8 cellular contexts compared by ENCODE assay signal in the genomic region with DNA sequence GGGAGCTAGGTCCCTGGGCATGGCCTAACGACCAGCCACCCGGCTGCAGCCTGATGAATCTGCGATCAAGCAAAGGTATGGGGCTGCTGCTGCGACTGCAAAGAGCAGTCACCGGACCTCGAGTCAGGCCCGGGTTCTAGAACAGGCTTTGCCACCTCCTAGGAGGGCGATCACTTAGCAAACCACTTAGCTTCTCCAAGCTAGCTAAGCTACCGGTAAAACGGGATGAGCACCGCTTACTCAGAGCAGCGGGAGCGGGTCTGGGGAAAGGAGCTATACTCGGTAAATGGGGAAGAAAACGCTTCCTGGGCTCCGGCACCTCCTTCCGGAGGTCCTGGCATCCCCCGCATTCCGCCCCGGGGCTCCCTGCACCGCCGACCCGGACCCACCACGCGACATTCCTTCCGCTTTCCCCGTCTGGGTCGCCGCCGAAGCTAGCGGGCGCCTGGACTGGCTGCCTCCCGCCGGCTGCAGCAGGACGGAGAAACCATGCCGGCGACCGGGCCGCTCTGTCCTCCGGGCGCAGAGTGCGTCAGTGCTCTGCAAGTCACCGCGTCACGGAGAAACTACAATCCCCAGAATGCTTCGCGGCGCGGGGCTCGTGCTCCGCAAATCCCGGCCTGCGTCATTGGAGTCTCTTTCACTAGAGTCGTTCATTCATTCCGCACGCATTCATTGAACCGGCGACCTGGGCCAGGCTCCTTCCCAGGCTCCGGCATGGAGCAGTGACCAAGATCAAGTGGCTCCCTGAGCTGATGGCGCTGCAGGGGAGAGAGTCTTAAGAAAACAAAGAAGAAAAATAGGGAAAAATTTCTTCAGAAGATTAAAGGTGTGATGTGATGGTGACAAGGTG. TPM values are rescaled to one million over a fixed set of nuclear protein-coding genes. Genes with fewer than 3 reads are reported as not detected.
DNase-seq lines count a peak whose midpoint lies in the region; ATAC-seq, FAIRE-seq and TF ChIP-seq lines count a peak whose summit lies in the region.

A gene (minus strand): TSS at position 531 of the 853 bp plus-strand sequence. CDS start 3,779 bp downstream, outside the sequence.

- TF ChIP-seq RAD21 in H1 (IDR thresholded peaks at IDR 0.05 in 1 of 2, conservative IDR thresholded peaks at IDR 0.05 in 1 of 2; ENCODE audit: low read depth in 2 of 2, low read length in 2 of 2) = no peak

- H2BK20ac ChIP-seq in H1 (ENCODE audit: low read length) = no peak within 1 kb of the TSS

- peak within 1 kb of the TSS; percentile 48; the same call in 1 of the 2 replicates for H2AK5ac ChIP-seq in H1 (ENCODE audit: low read depth, low read length)
- H2AK5ac ChIP-seq in mesenchymal stem cell (ENCODE audit: low read length, severe bottlenecking) = no peak within 1 kb of the TSS

- H2BK5ac ChIP-seq in H1 (ENCODE audit: low read depth, low read length) (peak within 1 kb of the TSS; percentile 85), mesenchymal stem cell (ENCODE audit: low read depth, low read length, poor library complexity, severe bottlenecking) (no peak within 1 kb of the TSS)

- H2BK120ac ChIP-seq in H1 (replicated peaks; ENCODE audit: low read depth, low read length) (no peak within 1 kb of the TSS), mesenchymal stem cell (ENCODE audit: low read depth, low read length) (peak within 1 kb of the TSS; percentile 0)

- H3K23me2 ChIP-seq in H1 (ENCODE audit: low read depth, low read length) = peaks cover 11% of the 10 kb centered on the region

- peak within 1 kb of the TSS; percentile 80 for H3K9ac ChIP-seq in HUES48 (ENCODE audit: low read depth, low read length)
- peak within 1 kb of the TSS; percentile 96 for H3K9ac ChIP-seq in NT2/D1 (ENCODE audit: insufficient read length, low read depth)
- H3K9ac ChIP-seq in H1 (replicated peaks in 1 of 4; ENCODE audit: extremely low read depth in 1 of 4, low read depth in 3 of 4, low read length in 3 of 4) = peak within 1 kb of the TSS; percentile 60 to 94 (median 76)
- H3K9ac ChIP-seq in mesenchymal stem cell (ENCODE audit: low read length) = peak within 1 kb of the TSS; percentile 94

- POLR2A ChIA-PET in H1 (lab: Charles Lee; ENCODE audit: partially characterized antibody) = interaction anchor here (0.8 to 6.2 kb wide), 13 partner anchors 11 to 1676 kb away, joined by 3 to 36 read pairs (median 3); a partner anchor contains a TSS

- peak within 1 kb of the TSS; percentile 86 for H3K27ac ChIP-seq in HUES48 (ENCODE audit: low read depth, low read length)
- 0 out of 2 replicates have a peak within 1 kb of the TSS, but pooled peaks have one; percentile 25 for H3K27ac ChIP-seq in H1 (ENCODE audit: low read depth, low read length)
- H3K27ac ChIP-seq in mesenchymal stem cell (ENCODE audit: low read length, poor library complexity, severe bottlenecking) = peak within 1 kb of the TSS; percentile 64

- peak; percentile 60 for FAIRE-seq in H1 (lab: Jason Lieb, UNC)

- H3K4me2 ChIP-seq in H1 (ENCODE audit: insufficient read depth in 1 of 2, low read depth in 2 of 2, low read length in 2 of 2) = peak within 1 kb of the TSS; percentile 87 to 98
- peak within 1 kb of the TSS; percentile 68 for H3K4me2 ChIP-seq in mesenchymal stem cell (ENCODE audit: low read length, poor library complexity, severe bottlenecking)

- H3K14ac ChIP-seq in H1 (ENCODE audit: insufficient read length) = no peak within 1 kb of the TSS
- H3K14ac ChIP-seq in mesenchymal stem cell (ENCODE audit: low read length in 2 of 2) = peak within 1 kb of the TSS in 1 of 2 experiments; percentile 89

- H2AFZ ChIP-seq in H1 (ENCODE audit: low read length) (peak within 1 kb of the TSS; percentile 66; the same call in 1 of the 2 replicates), mesenchymal stem cell (ENCODE audit: low read depth, low read length) (peak within 1 kb of the TSS; percentile 79)

- TF ChIP-seq EP300 in H1 (IDR thresholded peaks at IDR 0.05; ENCODE audit: borderline replicate concordance in 1 of 2, low read depth in 2 of 2, low read length in 2 of 2) = no peak

- DNase-seq in COR-L47 (lab: John Stamatoyannopoulos, UW) = peak; percentile 83
- DNase-seq in NT2/D1 (ENCODE audit: low read depth, low spot score) = peak; percentile 97
- DNase-seq in activated CD8-positive, alpha-beta memory T cell treated with anti-CD3 and anti-CD28 coated beads for 48 hours (ENCODE audit: low read depth in 2 of 3, low spot score in 2 of 3) = peak; percentile 74 to 83 (median 80)
- DNase-seq in H1 (ENCODE audit: low read depth in 1 of 2, low spot score in 2 of 2) = peak; percentile 73 to 94
- peak; percentile 99 for DNase-seq in mesenchymal stem cell
- DNase-seq in stimulated activated CD8-positive, alpha-beta memory T cell treated with anti-CD3 and anti-CD28 coated beads, Interleukin-12 subunit alpha, Interleukin-12 subunit beta, amount 100 ng/mL, for 4 hours (ENCODE audit: low read depth) = peak; percentile 80

- H4K91ac ChIP-seq in H1 (replicated peaks; ENCODE audit: insufficient read length, low read length) = no peak within 1 kb of the TSS
- H4K91ac ChIP-seq in mesenchymal stem cell (ENCODE audit: low read length) = peak within 1 kb of the TSS; percentile 44

- H3K79me1 ChIP-seq in H1 (ENCODE audit: low read depth, low read length) = peaks cover 3% of the 10 kb centered on the region; the same call in 1 of the 2 replicates
- peaks cover 23% of the 10 kb centered on the region for H3K79me1 ChIP-seq in mesenchymal stem cell (replicated peaks; ENCODE audit: low read length, poor library complexity, severe bottlenecking)

- H4K8ac ChIP-seq in H1 (ENCODE audit: extremely low read depth, insufficient read depth, low read length) (peak within 1 kb of the TSS; percentile 96), mesenchymal stem cell (ENCODE audit: low read length) (peak within 1 kb of the TSS; percentile 10)

- peak within 1 kb of the TSS; percentile 62 for H4K5ac ChIP-seq in H1 (ENCODE audit: insufficient read length, low read depth, low read length)

- H3K56ac ChIP-seq in H1 (replicated peaks; ENCODE audit: insufficient read length, low read depth, low read length) = peak within 1 kb of the TSS; percentile 64

- H3K79me2 ChIP-seq in H1 (ENCODE audit: control insufficient read depth in 1 of 2, insufficient read depth in 2 of 2, low read length in 2 of 2) = peaks cover 0 to 11% of the 10 kb centered on the region in 2 experiments; a peak in 3 of 4 replicates

- peak; percentile 27 to 82 for TF ChIP-seq POLR2A in H1 (IDR thresholded peaks at IDR 0.05; ENCODE audit: control extremely low read depth in 1 of 2, low read depth in 2 of 2, low read length in 2 of 2)

- peak within 1 kb of the TSS; percentile 81; the same call in 1 of the 2 replicates for H2BK15ac ChIP-seq in H1 (ENCODE audit: low read length)
- H2BK15ac ChIP-seq in mesenchymal stem cell (ENCODE audit: low read depth, poor library complexity, severe bottlenecking) = peak within 1 kb of the TSS; percentile 44

- H3K4me3 ChIP-seq in HUES48 (ENCODE audit: low read depth, low read length) (peak within 1 kb of the TSS; percentile 81), NT2/D1 (ENCODE audit: insufficient read length, low read depth) (peak within 1 kb of the TSS; percentile 83), H1 (ENCODE audit: extremely low read depth in 1 of 4, insufficient read depth in 2 of 4, low read depth in 3 of 4, low read length in 4 of 4) (peak within 1 kb of the TSS; percentile 73 to 87 (median 78)), mesenchymal stem cell (ENCODE audit: insufficient read depth in 1 of 2, low read depth in 1 of 2, low read length in 2 of 2) (peak within 1 kb of the TSS; percentile 85 to 93)

- H3K23ac ChIP-seq in H1 (ENCODE audit: insufficient read length) = no peak within 1 kb of the TSS
- H3K23ac ChIP-seq in mesenchymal stem cell (ENCODE audit: low read length in 2 of 2) = no peak within 1 kb of the TSS

- CTCF ChIA-PET in H1 (lab: Charles Lee; ENCODE audit: partially characterized antibody) = interaction anchor here (0.8 to 3.6 kb wide), 8 partner anchors 8 to 173 kb away, joined by 3 to 28 read pairs (median 4); a partner anchor contains a TSS

- H3K4ac ChIP-seq in H1 (replicated peaks; ENCODE audit: insufficient read length, low read depth, low read length) = peak within 1 kb of the TSS; percentile 84
- peak within 1 kb of the TSS; percentile 30 to 81 for H3K4ac ChIP-seq in mesenchymal stem cell (ENCODE audit: low read depth in 1 of 2, low read length in 2 of 2)

- no peaks in the 10 kb centered on the region for H3K27me3 ChIP-seq in HUES48 (ENCODE audit: control insufficient read depth, insufficient read depth, low read length)
- no peaks in the 10 kb centered on the region for H3K27me3 ChIP-seq in NT2/D1 (ENCODE audit: insufficient read depth, insufficient read length)
- H3K27me3 ChIP-seq in H1 (replicated peaks in 1 of 4; ENCODE audit: control insufficient read depth in 3 of 4, extremely low read depth in 1 of 4, insufficient read depth in 3 of 4, low read length in 3 of 4) = no peaks in the 10 kb centered on the region
- H3K27me3 ChIP-seq in mesenchymal stem cell (ENCODE audit: control insufficient read depth in 1 of 2, insufficient read depth in 1 of 2, low read length in 2 of 2) = no peaks in the 10 kb centered on the region

- H2BK12ac ChIP-seq in H1 (ENCODE audit: low read depth, low read length) (peak within 1 kb of the TSS; percentile 80; the same call in 1 of the 2 replicates), mesenchymal stem cell (ENCODE audit: low read length in 2 of 2) (no peak within 1 kb of the TSS)

- WGBS in H1 (ENCODE audit: extremely low coverage in 1 of 2, insufficient coverage in 1 of 2, insufficient read length in 1 of 2, insufficient replicate concordance in 2 of 2, low coverage in 1 of 2, low lambda C conversion rate in 2 of 2, missing lambda C conversion rate in 1 of 2), 2 experiments = 2% methylated on average over 58 of the region's 60 CpGs; no CpG with 5 or more reads in 1 of the 2 experiments
- 1% methylated on average over 59 of the region's 60 CpGs for WGBS in mesenchymal stem cell

- H3K4me1 ChIP-seq in HUES48 (ENCODE audit: control insufficient read depth, insufficient read depth, low read length) (peaks cover 4% of the 10 kb centered on the region; the same call in 1 of the 2 replicates), NT2/D1 (ENCODE audit: insufficient read depth, insufficient read length) (peaks cover 9% of the 10 kb centered on the region), H1 (replicated peaks in 1 of 4; ENCODE audit: control insufficient read depth in 3 of 4, insufficient read depth in 4 of 4, low read length in 3 of 4) (peaks cover 0 to 12% (median 11%) of the 10 kb centered on the region in 4 experiments; a peak in 5 of 7 replicates), mesenchymal stem cell (ENCODE audit: control insufficient read depth, insufficient read depth, low read depth, low read length) (peaks cover 18% of the 10 kb centered on the region)

- ATAC-seq in GM21390 (IDR thresholded peaks at IDR 0.05; ENCODE audit: unreplicated experiment) = peak; percentile 86

- H3K36me3 ChIP-seq in HUES48 (ENCODE audit: control insufficient read depth, insufficient read depth, low read length) = peaks cover 17% of the 10 kb centered on the region
- peaks cover 20% of the 10 kb centered on the region for H3K36me3 ChIP-seq in NT2/D1 (ENCODE audit: insufficient read depth, insufficient read length, low read length)
- peaks cover 3 to 14% (median 11%) of the 10 kb centered on the region in 4 experiments; a peak in 7 of 8 replicates for H3K36me3 ChIP-seq in H1 (ENCODE audit: control insufficient read depth in 2 of 4, insufficient read depth in 4 of 4, low read length in 3 of 4)
- H3K36me3 ChIP-seq in mesenchymal stem cell (ENCODE audit: control insufficient read depth in 1 of 2, insufficient read depth in 2 of 2, low read depth in 1 of 2, low read length in 2 of 2) = peaks cover 17 to 19% of the 10 kb centered on the region in 2 experiments

- H3K18ac ChIP-seq in H1 (ENCODE audit: extremely low read depth, low read length) (peak within 1 kb of the TSS; percentile 91), mesenchymal stem cell (ENCODE audit: low read depth in 1 of 2, low read length in 2 of 2) (peak within 1 kb of the TSS; percentile 40 to 93)

- H3K9me3 ChIP-seq in HUES48 (ENCODE audit: control insufficient read depth, insufficient read depth, low read length) (no peaks in the 10 kb centered on the region), NT2/D1 (ENCODE audit: insufficient read depth, low read length) (no peaks in the 10 kb centered on the region), H1 (ENCODE audit: insufficient read depth in 2 of 2, low read depth in 1 of 2, low read length in 1 of 2) (no peaks in the 10 kb centered on the region), mesenchymal stem cell (ENCODE audit: control insufficient read depth, low read length) (no peaks in the 10 kb centered on the region)

- peaks cover 0 to 7% of the 10 kb centered on the region in 2 experiments for H4K20me1 ChIP-seq in H1 (replicated peaks in 1 of 2; ENCODE audit: control insufficient read depth in 1 of 2, insufficient read depth in 2 of 2, low read length in 2 of 2)

- TF ChIP-seq CTCF in H1 (IDR thresholded peaks at IDR 0.05; ENCODE audit: control extremely low read depth in 1 of 3, insufficient read depth in 1 of 3, low read depth in 1 of 3, low read length in 3 of 3) = peak in 1 of 3 experiments; percentile 0; a peak in 1 of 4 replicates

RNA-seq across cellular contexts. Expression of the gene that starts here (rescaled TPM):
- total RNA-seq in H1 (2021; fragmentation: NEBNext Ultra II Directional; extraction: Animal tissue kit (Norgen Biotek cat#: 25700)) = 59.1 and 59.5 TPM in 2 replicates
- polyA plus RNA-seq in H1 (2011; rRNA removed) = 127 and 140 TPM in 2 replicates
- 111 TPM for polyA plus RNA-seq in H1 (2011; cell fraction: cytosol; rRNA removed)
- polyA plus RNA-seq in H1 (2011; cell fraction: nucleus; rRNA removed) = 81.9 TPM
- polyA plus RNA-seq in H1 (2012, experiment 1 of 2) = 50.0 to 87.8 TPM (median 80.4 TPM) in 4 replicates
- 128 TPM for polyA plus RNA-seq in H1 (2012, experiment 2 of 2)
- 49.0 TPM for polyA plus RNA-seq in H1 (2013, experiment 1 of 2)
- 51.5 TPM for polyA plus RNA-seq in H1 (2013, experiment 2 of 2)
- 48.7 and 51.4 TPM in 2 replicates for polyA minus RNA-seq in H1 (2011; rRNA and poly(A)+ RNA removed)
- polyA minus RNA-seq in H1 (2011; cell fraction: cytosol; rRNA and poly(A)+ RNA removed) = 28.0 TPM
- 25.3 TPM for polyA minus RNA-seq in H1 (2011; cell fraction: nucleus; rRNA and poly(A)+ RNA removed)
- 62.4 TPM for polyA plus RNA-seq in mesenchymal stem cell (2013, experiment 1 of 2)
- polyA plus RNA-seq in mesenchymal stem cell (2013, experiment 2 of 2) = 61.1 TPM

Comparison
In these comparisons a context has a peak if more than half of its experiments do, and no peak if none do; other contexts are left out.
1. Peak in every context shown above with its lines: DNase-seq, ATAC-seq, H3K4me3 ChIP-seq and H3K27ac ChIP-seq.
2. H3K27ac ChIP-seq: peak in every context shown above with its lines; median percentile 86 in HUES48; 64 in mesenchymal stem cell; 25 in H1.